In the genomic region with DNA sequence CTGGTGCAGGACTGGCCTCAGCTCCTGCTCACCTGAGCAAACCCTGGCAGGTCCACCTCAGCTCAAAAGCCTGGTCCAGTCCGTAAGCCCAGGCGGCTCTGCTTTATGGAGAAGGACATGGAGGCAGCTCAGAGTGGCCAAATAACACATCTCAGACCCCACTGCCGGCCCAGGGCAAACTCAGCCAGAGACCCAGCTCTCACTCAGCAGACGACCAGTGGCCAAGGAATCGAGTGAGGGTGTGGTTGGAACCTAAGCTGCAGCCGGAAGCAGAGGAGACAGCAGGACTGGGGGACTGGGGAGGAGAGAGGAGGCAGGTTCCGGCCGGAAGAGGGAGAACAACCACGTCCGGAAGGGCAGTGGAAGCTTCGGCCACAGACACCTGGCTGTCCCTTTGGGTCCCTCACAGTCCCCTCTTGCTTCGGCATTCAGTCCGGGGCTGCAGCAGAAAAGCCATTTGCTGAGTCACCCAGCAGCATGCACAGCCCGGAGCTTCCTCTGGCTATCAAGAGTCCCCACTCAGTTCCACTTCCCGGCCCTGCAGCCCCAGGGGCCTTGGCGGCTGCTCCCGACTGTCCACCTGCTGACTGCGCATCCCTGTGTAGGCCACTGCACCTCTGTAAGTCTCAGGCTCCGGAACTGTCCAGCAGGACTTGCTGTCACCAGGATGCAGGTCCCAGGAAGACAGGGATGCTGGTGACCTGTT, we compare ENCODE assay signal across 1 cellular context.
TF ChIP-seq lines count a peak whose summit lies in the region.

No MANE protein-coding gene starts in this region.

TF ChIP-seq in H1, 55 proteins besides CTCF, POLR2A, EP300 and RAD21:
- TF ChIP-seq SIX5 (IDR thresholded peaks at IDR 0.05; ENCODE audit: low read depth, low read length) (no peak), JUN (IDR thresholded peaks at IDR 0.05; ENCODE audit: low read depth, low read length) (no peak), SUZ12 (IDR thresholded peaks at IDR 0.05; ENCODE audit: low read length) (no peak), YY1 (IDR thresholded peaks at IDR 0.05; ENCODE audit: low read depth, low read length) (no peak), CTBP2 (IDR thresholded peaks at IDR 0.05; ENCODE audit: borderline replicate concordance, insufficient read depth, insufficient read length, low read length) (no peak), SRF (IDR thresholded peaks at IDR 0.05; ENCODE audit: low read depth, low read length) (no peak), CBX8 (IDR thresholded peaks at IDR 0.05; ENCODE audit: borderline replicate concordance, low read depth, low read length) (no peak), ASH2L (IDR thresholded peaks at IDR 0.05; ENCODE audit: low read length) (no peak), SP1 (IDR thresholded peaks at IDR 0.05; ENCODE audit: low read depth, low read length) (no peak), EZH2 (IDR thresholded peaks at IDR 0.05; ENCODE audit: low read depth, low read length, severe bottlenecking) (no peak), KDM1A (IDR thresholded peaks at IDR 0.05; ENCODE audit: borderline replicate concordance, low read length) (no peak), PHF8 (conservative IDR thresholded peaks at IDR 0.05; ENCODE audit: low read depth, low read length) (no peak), CEBPB (IDR thresholded peaks at IDR 0.05; ENCODE audit: low read depth, low read length) (no peak), SIRT6 (IDR thresholded peaks at IDR 0.05; ENCODE audit: low read length) (no peak), BACH1 (IDR thresholded peaks at IDR 0.05; ENCODE audit: low read length) (no peak), MAFK (IDR thresholded peaks at IDR 0.05; ENCODE audit: low read depth, low read length) (no peak), POU5F1 (IDR thresholded peaks at IDR 0.05; ENCODE audit: low read depth, low read length) (no peak), JUND (IDR thresholded peaks at IDR 0.05; ENCODE audit: low read length) (no peak)
- TF ChIP-seq, protein P1, sequence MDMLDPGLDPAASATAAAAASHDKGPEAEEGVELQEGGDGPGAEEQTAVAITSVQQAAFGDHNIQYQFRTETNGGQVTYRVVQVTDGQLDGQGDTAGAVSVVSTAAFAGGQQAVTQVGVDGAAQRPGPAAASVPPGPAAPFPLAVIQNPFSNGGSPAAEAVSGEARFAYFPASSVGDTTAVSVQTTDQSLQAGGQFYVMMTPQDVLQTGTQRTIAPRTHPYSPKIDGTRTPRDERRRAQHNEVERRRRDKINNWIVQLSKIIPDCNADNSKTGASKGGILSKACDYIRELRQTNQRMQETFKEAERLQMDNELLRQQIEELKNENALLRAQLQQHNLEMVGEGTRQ (IDR thresholded peaks at IDR 0.05; ENCODE audit: low read length), result no peak
TF ChIP-seq in H1: peak in this region for 0.
